22 cellular contexts compared by ENCODE assay signal in genomic region chr2:185147361-185147760, GRCh38.
"Had no signal": no experiment of that assay in that cellular context is flagged by ENCODE, and none has a peak within 500 bp of the region (broad histone marks: within the 10 kb centered on the region; RNA-seq: fewer than 3 reads in every experiment).

No MANE protein-coding gene starts in this region.

- H3K9me3 ChIP-seq: pancreas, testis, tibial nerve, upper lobe of right lung, vagina had no signal

- H3K4me1 ChIP-seq: pancreas, testis, tibial nerve, upper lobe of right lung, vagina had no signal

- H3K27ac ChIP-seq: dorsolateral prefrontal cortex, pancreas, testis, tibial nerve, upper lobe of right lung, vagina had no signal

- H3K4me3 ChIP-seq: dorsolateral prefrontal cortex, lung, pancreas, testis, tibial nerve, upper lobe of right lung, vagina had no signal

- DNase-seq: dorsolateral prefrontal cortex; effector CD8-positive, alpha-beta T cell; foreskin melanocyte; head of caudate nucleus; hippocampal formation; left colon; left ventricle myocardium superior; mesenchymal stem cell; midbrain; naive B cell; occipital lobe; pancreas; right cardiac atrium; stimulated activated CD4-positive, alpha-beta T cell treated with anti-CD3 and anti-CD28 coated beads, Interleukin-15, amount 100 ng/mL, for 24 hours; stimulated activated CD4-positive, alpha-beta T cell treated with anti-CD3 and anti-CD28 coated beads, Interleukin-1b, Interleukin-23, amount 100 ng/mL, for 48 hours; stimulated activated CD4-positive, alpha-beta T cell treated with anti-CD3 and anti-CD28 coated beads, Interleukin-4, amount 100 ng/mL, for 24 hours; stimulated activated naive CD8-positive, alpha-beta T cell treated with anti-CD3 and anti-CD28 coated beads, Interleukin-15, amount 100 ng/mL, for 72 hours; testis; upper lobe of right lung had no signal

- H3K36me3 ChIP-seq: pancreas, tibial nerve, upper lobe of right lung, vagina had no signal

- H3K27me3 ChIP-seq: dorsolateral prefrontal cortex, pancreas, testis, tibial nerve, upper lobe of right lung, vagina had no signal
